9 cellular contexts compared by ENCODE assay signal in genomic region chr20:1800777-1801176, GRCh38.
DNase-seq lines count a peak whose midpoint lies in the region; ATAC-seq, FAIRE-seq and TF ChIP-seq lines count a peak whose summit lies in the region.
"Had no signal": no experiment of that assay in that cellular context is flagged by ENCODE, and none has a peak within 500 bp of the region (broad histone marks: within the 10 kb centered on the region; RNA-seq: fewer than 3 reads in every experiment).

No MANE protein-coding gene starts in this region.

- no peak overlapping the region for H3K9ac ChIP-seq in K562 (ENCODE audit: insufficient read depth in 1 of 2, low read depth in 2 of 2, low read length in 2 of 2)

- H3K9me3 ChIP-seq in K562 (replicated peaks; ENCODE audit: control insufficient read depth, insufficient read depth, low read depth, low read length) = no peaks in the 10 kb centered on the region

- no peaks in the 10 kb centered on the region for H3K36me3 ChIP-seq in K562 (ENCODE audit: control insufficient read depth, insufficient read depth, low read length)

- no peaks in the 10 kb centered on the region for H3K9me3 Mint-ChIP-seq in nephron
- H3K9me3 Mint-ChIP-seq: stimulated activated memory B cell treated with anti-CD40 and anti-IgM and Interleukin-4, amounts not matched to agents 10 μg/mL and 1 μg/mL and 100 μg/mL, for 72 hours had no signal

- no peak for TF ChIP-seq POLR2A in K562 (conservative IDR thresholded peaks at IDR 0.05)

- TF ChIP-seq EP300 in K562 (IDR thresholded peaks at IDR 0.05; ENCODE audit: low read length) = no peak

- CTCF ChIA-PET in K562 (lab: Yijun Ruan, JAX; ENCODE audit: low intra/inter-chr PET ratio) = no interaction called here

- peaks cover 4 to 30% of the 10 kb centered on the region in 2 experiments; a peak in 3 of 5 replicates for H3K27me3 ChIP-seq in K562 (ENCODE audit: control insufficient read depth in 2 of 2, insufficient read depth in 2 of 2, low read length in 2 of 2)

- WGBS in K562 (ENCODE audit: insufficient coverage, low coverage, missing lambda C conversion rate) = 5% methylated on average over 3 of the region's 3 CpGs

- DNase-seq in ELR (ENCODE audit: low read depth) = peak; percentile 57
- DNase-seq in NCI-H2227 (lab: John Stamatoyannopoulos, UW; ENCODE audit: unreplicated experiment) = peak; percentile 29
- DNase-seq in K562 (ENCODE audit: extremely low read depth in 1 of 4, low spot score in 3 of 4) = peak in 1 of 4 experiments; percentile 2
- DNase-seq in central memory CD4-positive, alpha-beta T cell = no peak
- DNase-seq in DMS153 treated with DMSO at 0.1 percent for 48 hours (lab: John Stamatoyannopoulos, UW; ENCODE audit: unreplicated experiment) = no peak
- DNase-seq in HuH-7.5 (ENCODE audit: low spot score) = no peak
- no peak for DNase-seq in SKM-1 (lab: John Stamatoyannopoulos, UW; ENCODE audit: unreplicated experiment)

- no peak for FAIRE-seq in K562 (lab: Jason Lieb, UNC)

- H3K27me3 Mint-ChIP-seq in nephron (ENCODE audit: low read depth) = peaks cover 56% of the 10 kb centered on the region
- H3K27me3 Mint-ChIP-seq: stimulated activated memory B cell treated with anti-CD40 and anti-IgM and Interleukin-4, amounts not matched to agents 10 μg/mL and 1 μg/mL and 100 μg/mL, for 72 hours had no signal

- H3K4me2 ChIP-seq in K562 (ENCODE audit: insufficient read depth, low read length) = no peak overlapping the region

- H3K27ac Mint-ChIP-seq in nephron = no peak overlapping the region
- H3K27ac Mint-ChIP-seq: stimulated activated memory B cell treated with anti-CD40 and anti-IgM and Interleukin-4, amounts not matched to agents 10 μg/mL and 1 μg/mL and 100 μg/mL, for 72 hours had no signal

- intact Hi-C loops in K562 (cut with micrococcal nuclease) = no loop called here

- no peaks in the 10 kb centered on the region for H3K36me3 Mint-ChIP-seq in nephron (ENCODE audit: low read depth)
- H3K36me3 Mint-ChIP-seq: stimulated activated memory B cell treated with anti-CD40 and anti-IgM and Interleukin-4, amounts not matched to agents 10 μg/mL and 1 μg/mL and 100 μg/mL, for 72 hours had no signal

- POLR2A ChIA-PET in K562 (lab: Yijun Ruan, JAX) = no interaction called here

- no peaks in the 10 kb centered on the region for H3K79me2 ChIP-seq in K562 (ENCODE audit: control insufficient read depth, insufficient read depth, low read length)

- no TSS peak for BruUV-seq in K562 (replicated peaks; lab: Mats Ljungman, UMichigan)

- H3K9me1 ChIP-seq in K562 (ENCODE audit: control insufficient read depth, insufficient read depth, low read length) = no peaks in the 10 kb centered on the region

- peak in 1 of 2 experiments; percentile 24; a peak in 2 of 4 replicates for TF ChIP-seq RAD21 in K562 (CRISPR knock-in tag; conservative IDR thresholded peaks at IDR 0.05 in 1 of 2, IDR thresholded peaks at IDR 0.05 in 1 of 2)

- no peak for ATAC-seq in K562
- ATAC-seq: stimulated activated memory B cell treated with anti-CD40 and anti-IgM and Interleukin-4, amounts not matched to agents 10 μg/mL and 1 μg/mL and 100 μg/mL, for 72 hours had no signal

- H3K27ac ChIP-seq in K562 (ENCODE audit: extremely low read depth, low read depth, low read length) = no peak overlapping the region

- no peaks in the 10 kb centered on the region for H4K20me1 ChIP-seq in K562 (replicated peaks; ENCODE audit: control insufficient read depth, insufficient read depth, low read length)

- peak overlapping the region in 2 of 3 experiments; percentile 71 to 74 for H3K4me3 Mint-ChIP-seq in nephron
- H3K4me3 Mint-ChIP-seq: stimulated activated memory B cell treated with anti-CD40 and anti-IgM and Interleukin-4, amounts not matched to agents 10 μg/mL and 1 μg/mL and 100 μg/mL, for 72 hours had no signal

- in situ Hi-C loops in K562 (cut with MboI) = no loop called here

- peak in 2 of 3 experiments; percentile 13 to 30; a peak in 2 of 6 replicates for TF ChIP-seq CTCF in K562 (IDR thresholded peaks at IDR 0.05 in 2 of 3, conservative IDR thresholded peaks at IDR 0.05 in 1 of 3; ENCODE audit: insufficient read depth in 2 of 3, low read depth in 1 of 3, low read length in 3 of 3)
- peak; percentile 32 to 37 (median 33) for TF ChIP-seq CTCF in nephron (IDR thresholded peaks at IDR 0.05; ENCODE audit: unreplicated experiment in 3 of 3)

- peaks cover 11% of the 10 kb centered on the region for H3K4me1 Mint-ChIP-seq in nephron

- H2AFZ ChIP-seq in K562 (ENCODE audit: low read depth, low read length) = no peak overlapping the region

- peaks cover 0 to 5% of the 10 kb centered on the region in 2 experiments; a peak in 2 of 5 replicates for H3K4me1 ChIP-seq in K562 (replicated peaks in 1 of 2; ENCODE audit: control insufficient read depth in 2 of 2, insufficient read depth in 2 of 2, low read length in 2 of 2)

- no peak overlapping the region for H3K4me3 ChIP-seq in K562

TF ChIP-seq in K562, 482 proteins besides CTCF, POLR2A, EP300 and RAD21:
- TF ChIP-seq E2F8 (IDR thresholded peaks at IDR 0.05; ENCODE audit: low read depth, partially characterized antibody) = no peak
TF ChIP-seq in K562: peak in this region for 0.

Comparison
In these comparisons a context has a peak if more than half of its experiments do, and no peak if none do; other contexts are left out.
1. DNase-seq: peak in ELR (single experiment) and NCI-H2227 (single experiment); none in central memory CD4-positive, alpha-beta T cell (single experiment), DMS153 treated with DMSO at 0.1 percent for 48 hours (single experiment), HuH-7.5 (single experiment) and SKM-1 (single experiment).